In genomic region chr4:38292529-38292928, GRCh38 we compare ENCODE assay signal across 27 cellular contexts.
DNase-seq lines count a peak whose midpoint lies in the region; ATAC-seq and TF ChIP-seq lines count a peak whose summit lies in the region.
"Had no signal": no experiment of that assay in that cellular context is flagged by ENCODE, and none has a peak within 500 bp of the region (broad histone marks: within the 10 kb centered on the region; RNA-seq: fewer than 3 reads in every experiment).

No MANE protein-coding gene starts in this region.

- H3K27ac ChIP-seq in A673 (ENCODE audit: low read depth, low read length, poor library complexity, severe bottlenecking), result no peak overlapping the region
- H3K27ac ChIP-seq: PC-9, SJSA1 had no signal

- H3K9me3 ChIP-seq in A673 (ENCODE audit: low read depth, low read length, poor library complexity, severe bottlenecking) (peaks cover 11% of the 10 kb centered on the region), mucosa of descending colon (no peaks in the 10 kb centered on the region)
- H3K9me3 ChIP-seq: SJSA1 had no signal

- BruUV-seq in A673 (replicated peaks; lab: Mats Ljungman, UMichigan), result no TSS peak

- CTCF ChIA-PET in A673 (lab: Charles Lee), result interaction anchor here (0.7 kb wide), 1 partner anchor 27 kb away, joined by 3 read pairs; no protein-coding TSS in a partner anchor

- H3K36me3 ChIP-seq in A673 (ENCODE audit: insufficient read depth, low read length, poor library complexity, severe bottlenecking) (no peaks in the 10 kb centered on the region), mucosa of descending colon (ENCODE audit: low read depth) (no peaks in the 10 kb centered on the region)
- H3K36me3 ChIP-seq: SJSA1 had no signal

- H3K4me1 ChIP-seq in A673 (ENCODE audit: insufficient read depth, low read length, poor library complexity, severe bottlenecking) (no peaks in the 10 kb centered on the region), mucosa of descending colon (ENCODE audit: low read depth) (no peaks in the 10 kb centered on the region)

- TF ChIP-seq CTCF in A673 (conservative IDR thresholded peaks at IDR 0.05; ENCODE audit: low read depth, low read length), result no peak
- no peak for TF ChIP-seq CTCF in mucosa of descending colon (IDR thresholded peaks at IDR 0.05)

- H3K4me3 ChIP-seq in A673 (ENCODE audit: low read depth, low read length, poor library complexity, severe bottlenecking), result no peak overlapping the region
- H3K4me3 ChIP-seq in mucosa of descending colon, result no peak overlapping the region
- H3K4me3 ChIP-seq: PC-9, SJSA1 had no signal

- peak; percentile 50 for ATAC-seq in mucosa of descending colon

- intact Hi-C loops in A673 (cut with micrococcal nuclease; ENCODE audit: unreplicated experiment), result no loop called here
- intact Hi-C loops in mucosa of descending colon (cut with DNase I, micrococcal nuclease), result no loop called here

- DNase-seq in A673 (ENCODE audit: low spot score), result peak; percentile 43
- DNase-seq in NCI-H69 (lab: John Stamatoyannopoulos, UW), result peak; percentile 7
- peak; percentile 69 for DNase-seq in islet precursor cell
- DNase-seq in mucosa of descending colon, result no peak
- DNase-seq in LoVo (ENCODE audit: low spot score), result no peak
- no peak for DNase-seq in activated naive CD4-positive, alpha-beta T cell treated with Interleukin-2 at 50 U/mL for 16 hours
- no peak for DNase-seq in inferior parietal cortex (ENCODE audit: extremely low spot score)
- DNase-seq: AML-193; C1 segment of cervical spinal cord; CD4-positive, alpha-beta memory T cell; COR-L47; DMS79 treated with DMSO at 0.1 percent for 48 hours; GOT3; HCEC 1CT; Karpas-422; MV-4-11; NCI-H1105; NCI-H1436 treated with DMSO at 0.1 percent for 48 hours; NCI-H187 treated with DMSO at 0.1 percent for 48 hours; NCI-H446; NCI-H524 treated with DMSO at 0.1 percent for 48 hours; NCI-H82; NK-92 treated with Interleukin-12 subunit alpha and Interleukin-12 subunit beta, amount 100 ng/mL, for 24 hours; PC-9; Right ventricle myocardium superior; RPMI8226 had no signal

- no peaks in the 10 kb centered on the region for H3K27me3 ChIP-seq in A673 (replicated peaks; ENCODE audit: insufficient read depth, low read depth, low read length, poor library complexity)
- H3K27me3 ChIP-seq: SJSA1 had no signal

- POLR2A ChIA-PET in A673 (lab: Charles Lee; ENCODE audit: low non-redundant PET), result no interaction called here

Comparison
In these comparisons a context has a peak if more than half of its experiments do, and no peak if none do; other contexts are left out.
1. DNase-seq: peak in A673 (single experiment), NCI-H69 (single experiment) and islet precursor cell (single experiment); none in mucosa of descending colon (0 of 3), LoVo (single experiment), activated naive CD4-positive, alpha-beta T cell treated with Interleukin-2 at 50 U/mL for 16 hours (single experiment) and inferior parietal cortex (single experiment).